1 cellular context compared by ENCODE assay signal in the genomic region with DNA sequence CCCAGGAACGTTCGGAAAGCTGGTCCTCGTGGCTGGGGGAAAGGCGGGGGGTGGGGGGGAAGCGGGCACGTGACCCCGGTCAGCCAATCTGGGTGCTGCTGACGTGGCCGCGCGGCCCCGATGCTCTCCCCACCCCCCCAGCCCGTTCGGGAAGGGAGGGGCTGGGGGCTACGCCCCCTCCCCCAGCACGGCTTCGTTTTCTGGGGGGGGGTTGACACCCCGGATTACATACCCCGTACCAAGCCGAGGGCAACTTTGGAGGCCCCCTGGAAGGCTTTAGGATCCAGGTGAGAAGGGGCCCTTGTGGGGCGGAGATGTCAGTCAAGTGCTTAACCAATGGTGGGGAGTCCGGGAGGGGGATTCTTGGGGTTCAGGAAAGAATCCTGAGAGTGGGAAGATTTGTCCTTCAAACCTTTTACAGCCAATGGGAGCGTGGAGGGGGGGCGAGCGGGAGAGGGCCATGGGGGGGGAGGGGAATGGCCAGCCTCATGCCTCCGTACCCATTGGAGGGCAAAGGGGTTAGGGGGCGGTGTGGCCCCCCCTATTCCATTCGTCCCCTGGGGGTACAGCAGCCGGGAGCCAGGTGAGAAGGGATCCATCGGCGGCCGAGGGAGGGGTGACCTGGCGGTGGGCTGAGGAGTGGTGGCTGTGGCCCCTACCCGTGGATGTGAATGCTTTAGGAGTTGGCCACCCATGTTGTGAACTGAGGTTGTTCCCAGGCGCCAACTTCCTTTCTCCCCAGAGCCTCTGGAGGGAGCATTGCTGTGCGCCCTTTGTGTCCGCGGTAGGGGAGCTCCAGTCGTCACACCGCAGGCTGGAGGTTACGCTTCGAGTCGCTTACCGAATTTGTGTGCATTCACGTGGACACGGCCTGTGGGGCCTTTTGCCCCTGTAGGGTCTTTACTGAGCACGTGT.
A peak's percentile ranks its signal among the peaks of the same experiment; 100 is the strongest.
TF ChIP-seq lines count a peak whose summit lies in the region.

No MANE protein-coding gene starts in this region.

TF ChIP-seq in HepG2, 621 proteins besides CTCF, POLR2A, EP300 and RAD21 (continued from another document and continues in another):
- no peak for TF ChIP-seq ZNF724P (CRISPR knock-in tag; IDR thresholded peaks at IDR 0.05; ENCODE audit: borderline replicate concordance)
- TF ChIP-seq, protein P1, sequence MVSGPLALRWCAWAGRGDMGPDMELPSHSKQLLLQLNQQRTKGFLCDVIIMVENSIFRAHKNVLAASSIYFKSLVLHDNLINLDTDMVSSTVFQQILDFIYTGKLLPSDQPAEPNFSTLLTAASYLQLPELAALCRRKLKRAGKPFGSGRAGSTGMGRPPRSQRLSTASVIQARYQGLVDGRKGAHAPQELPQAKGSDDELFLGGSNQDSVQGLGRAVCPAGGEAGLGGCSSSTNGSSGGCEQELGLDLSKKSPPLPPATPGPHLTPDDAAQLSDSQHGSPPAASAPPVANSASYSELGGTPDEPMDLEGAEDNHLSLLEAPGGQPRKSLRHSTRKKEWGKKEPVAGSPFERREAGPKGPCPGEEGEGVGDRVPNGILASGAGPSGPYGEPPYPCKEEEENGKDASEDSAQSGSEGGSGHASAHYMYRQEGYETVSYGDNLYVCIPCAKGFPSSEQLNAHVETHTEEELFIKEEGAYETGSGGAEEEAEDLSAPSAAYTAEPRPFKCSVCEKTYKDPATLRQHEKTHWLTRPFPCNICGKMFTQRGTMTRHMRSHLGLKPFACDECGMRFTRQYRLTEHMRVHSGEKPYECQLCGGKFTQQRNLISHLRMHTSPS (CRISPR knock-in tag; IDR thresholded peaks at IDR 0.05; ENCODE audit: low read depth) = peak; percentile 31; the same call in 1 of the 2 replicates
- TF ChIP-seq ZNF788 (CRISPR knock-in tag; IDR thresholded peaks at IDR 0.05; ENCODE audit: borderline replicate concordance) = no peak
- TF ChIP-seq TBX2 (CRISPR knock-in tag; IDR thresholded peaks at IDR 0.05; ENCODE audit: borderline replicate concordance) = 0 out of 2 replicates have a peak, but pooled peaks have one; percentile 9
- TF ChIP-seq KAT7 (CRISPR knock-in tag; IDR thresholded peaks at IDR 0.05; ENCODE audit: borderline replicate concordance) = no peak
- 0 out of 2 replicates have a peak, but pooled peaks have one; percentile 23 for TF ChIP-seq RARA (CRISPR knock-in tag; IDR thresholded peaks at IDR 0.05)
- TF ChIP-seq HDAC1 (CRISPR knock-in tag; IDR thresholded peaks at IDR 0.05) = no peak
- no peak for TF ChIP-seq MYNN (CRISPR knock-in tag; IDR thresholded peaks at IDR 0.05; ENCODE audit: low read depth)
- TF ChIP-seq ZNF629 (CRISPR knock-in tag; conservative IDR thresholded peaks at IDR 0.05) = no peak
- TF ChIP-seq, protein P2, sequence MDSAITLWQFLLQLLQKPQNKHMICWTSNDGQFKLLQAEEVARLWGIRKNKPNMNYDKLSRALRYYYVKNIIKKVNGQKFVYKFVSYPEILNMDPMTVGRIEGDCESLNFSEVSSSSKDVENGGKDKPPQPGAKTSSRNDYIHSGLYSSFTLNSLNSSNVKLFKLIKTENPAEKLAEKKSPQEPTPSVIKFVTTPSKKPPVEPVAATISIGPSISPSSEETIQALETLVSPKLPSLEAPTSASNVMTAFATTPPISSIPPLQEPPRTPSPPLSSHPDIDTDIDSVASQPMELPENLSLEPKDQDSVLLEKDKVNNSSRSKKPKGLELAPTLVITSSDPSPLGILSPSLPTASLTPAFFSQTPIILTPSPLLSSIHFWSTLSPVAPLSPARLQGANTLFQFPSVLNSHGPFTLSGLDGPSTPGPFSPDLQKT (CRISPR knock-in tag; IDR thresholded peaks at IDR 0.05; ENCODE audit: borderline replicate concordance) = no peak
- no peak for TF ChIP-seq MIER3 (CRISPR knock-in tag; IDR thresholded peaks at IDR 0.05; ENCODE audit: borderline replicate concordance)
- TF ChIP-seq ZNF556 (CRISPR knock-in tag; IDR thresholded peaks at IDR 0.05; ENCODE audit: borderline replicate concordance) = no peak
- TF ChIP-seq ZSCAN20 (CRISPR knock-in tag; IDR thresholded peaks at IDR 0.05; ENCODE audit: borderline replicate concordance) = no peak
- TF ChIP-seq RFX1 (IDR thresholded peaks at IDR 0.05) = no peak
- TF ChIP-seq, protein P3, sequence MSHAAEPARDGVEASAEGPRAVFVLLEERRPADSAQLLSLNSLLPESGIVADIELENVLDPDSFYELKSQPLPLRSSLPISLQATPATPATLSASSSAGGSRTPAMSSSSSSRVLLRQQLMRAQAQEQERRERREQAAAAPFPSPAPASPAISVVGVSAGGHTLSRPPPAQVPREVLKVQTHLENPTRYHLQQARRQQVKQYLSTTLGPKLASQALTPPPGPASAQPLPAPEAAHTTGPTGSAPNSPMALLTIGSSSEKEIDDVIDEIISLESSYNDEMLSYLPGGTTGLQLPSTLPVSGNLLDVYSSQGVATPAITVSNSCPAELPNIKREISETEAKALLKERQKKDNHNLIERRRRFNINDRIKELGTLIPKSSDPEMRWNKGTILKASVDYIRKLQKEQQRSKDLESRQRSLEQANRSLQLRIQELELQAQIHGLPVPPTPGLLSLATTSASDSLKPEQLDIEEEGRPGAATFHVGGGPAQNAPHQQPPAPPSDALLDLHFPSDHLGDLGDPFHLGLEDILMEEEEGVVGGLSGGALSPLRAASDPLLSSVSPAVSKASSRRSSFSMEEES (CRISPR knock-in tag; IDR thresholded peaks at IDR 0.05) = peak; percentile 48; the same call in 1 of the 2 replicates
- no peak; the same call in 1 of the 2 replicates for TF ChIP-seq GZF1 (CRISPR knock-in tag; IDR thresholded peaks at IDR 0.05)
- peak; percentile 86 for TF ChIP-seq MYC (CRISPR knock-in tag; IDR thresholded peaks at IDR 0.05; ENCODE audit: borderline replicate concordance)
- TF ChIP-seq XBP1 (CRISPR knock-in tag; IDR thresholded peaks at IDR 0.05) = peak; percentile 21; the same call in 1 of the 2 replicates
- TF ChIP-seq ZBTB21 (CRISPR knock-in tag; IDR thresholded peaks at IDR 0.05) = no peak
- TF ChIP-seq ZNF224 (CRISPR knock-in tag; IDR thresholded peaks at IDR 0.05) = no peak
- TF ChIP-seq, protein P4, sequence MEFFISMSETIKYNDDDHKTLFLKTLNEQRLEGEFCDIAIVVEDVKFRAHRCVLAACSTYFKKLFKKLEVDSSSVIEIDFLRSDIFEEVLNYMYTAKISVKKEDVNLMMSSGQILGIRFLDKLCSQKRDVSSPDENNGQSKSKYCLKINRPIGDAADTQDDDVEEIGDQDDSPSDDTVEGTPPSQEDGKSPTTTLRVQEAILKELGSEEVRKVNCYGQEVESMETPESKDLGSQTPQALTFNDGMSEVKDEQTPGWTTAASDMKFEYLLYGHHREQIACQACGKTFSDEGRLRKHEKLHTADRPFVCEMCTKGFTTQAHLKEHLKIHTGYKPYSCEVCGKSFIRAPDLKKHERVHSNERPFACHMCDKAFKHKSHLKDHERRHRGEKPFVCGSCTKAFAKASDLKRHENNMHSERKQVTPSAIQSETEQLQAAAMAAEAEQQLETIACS (CRISPR knock-in tag; IDR thresholded peaks at IDR 0.05) = no peak
- TF ChIP-seq GATA4 (IDR thresholded peaks at IDR 0.05; ENCODE audit: borderline replicate concordance, low read depth) = 0 out of 2 replicates have a peak, but pooled peaks have one; percentile 11
- peak; percentile 75 for TF ChIP-seq NFYC (CRISPR knock-in tag; IDR thresholded peaks at IDR 0.05)
- TF ChIP-seq ZFP36L1 (CRISPR knock-in tag; IDR thresholded peaks at IDR 0.05) = 0 out of 2 replicates have a peak, but pooled peaks have one; percentile 72
- TF ChIP-seq, protein P5, sequence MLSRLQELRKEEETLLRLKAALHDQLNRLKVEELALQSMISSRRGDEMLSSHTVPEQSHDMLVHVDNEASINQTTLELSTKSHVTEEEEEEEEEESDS (CRISPR knock-in tag; IDR thresholded peaks at IDR 0.05; ENCODE audit: borderline replicate concordance) = peak; percentile 71; the same call in 1 of the 2 replicates
- TF ChIP-seq REPIN1 (CRISPR knock-in tag; IDR thresholded peaks at IDR 0.05; ENCODE audit: borderline replicate concordance, low read depth) = peak; percentile 86; the same call in 1 of the 2 replicates
- no peak for TF ChIP-seq ARHGAP35 (CRISPR knock-in tag; IDR thresholded peaks at IDR 0.05; ENCODE audit: borderline replicate concordance)
- peak; percentile 19 for TF ChIP-seq ASH2L (IDR thresholded peaks at IDR 0.05; ENCODE audit: insufficient read length, low read depth, low read length)
- peak; percentile 68 for TF ChIP-seq IKZF4 (CRISPR knock-in tag; IDR thresholded peaks at IDR 0.05; ENCODE audit: borderline replicate concordance, low read depth, not compliant biosample characterization)
- TF ChIP-seq SMAD9 (CRISPR knock-in tag; IDR thresholded peaks at IDR 0.05) = no peak
- TF ChIP-seq MATR3 (CRISPR knock-in tag; IDR thresholded peaks at IDR 0.05) = no peak
- TF ChIP-seq, protein P6, sequence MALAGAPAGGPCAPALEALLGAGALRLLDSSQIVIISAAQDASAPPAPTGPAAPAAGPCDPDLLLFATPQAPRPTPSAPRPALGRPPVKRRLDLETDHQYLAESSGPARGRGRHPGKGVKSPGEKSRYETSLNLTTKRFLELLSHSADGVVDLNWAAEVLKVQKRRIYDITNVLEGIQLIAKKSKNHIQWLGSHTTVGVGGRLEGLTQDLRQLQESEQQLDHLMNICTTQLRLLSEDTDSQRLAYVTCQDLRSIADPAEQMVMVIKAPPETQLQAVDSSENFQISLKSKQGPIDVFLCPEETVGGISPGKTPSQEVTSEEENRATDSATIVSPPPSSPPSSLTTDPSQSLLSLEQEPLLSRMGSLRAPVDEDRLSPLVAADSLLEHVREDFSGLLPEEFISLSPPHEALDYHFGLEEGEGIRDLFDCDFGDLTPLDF (CRISPR knock-in tag; IDR thresholded peaks at IDR 0.05) = 0 out of 2 replicates have a peak, but pooled peaks have one; percentile 9
- no peak for TF ChIP-seq SNRNP70 (IDR thresholded peaks at IDR 0.05; ENCODE audit: low read depth, low read length)
- no peak for TF ChIP-seq TCF12 (IDR thresholded peaks at IDR 0.05)
- no peak for TF ChIP-seq TCF12 (CRISPR knock-in tag; IDR thresholded peaks at IDR 0.05)
- TF ChIP-seq CCDC6 (CRISPR knock-in tag; IDR thresholded peaks at IDR 0.05) = no peak; the same call in 1 of the 2 replicates
- TF ChIP-seq, protein P7, sequence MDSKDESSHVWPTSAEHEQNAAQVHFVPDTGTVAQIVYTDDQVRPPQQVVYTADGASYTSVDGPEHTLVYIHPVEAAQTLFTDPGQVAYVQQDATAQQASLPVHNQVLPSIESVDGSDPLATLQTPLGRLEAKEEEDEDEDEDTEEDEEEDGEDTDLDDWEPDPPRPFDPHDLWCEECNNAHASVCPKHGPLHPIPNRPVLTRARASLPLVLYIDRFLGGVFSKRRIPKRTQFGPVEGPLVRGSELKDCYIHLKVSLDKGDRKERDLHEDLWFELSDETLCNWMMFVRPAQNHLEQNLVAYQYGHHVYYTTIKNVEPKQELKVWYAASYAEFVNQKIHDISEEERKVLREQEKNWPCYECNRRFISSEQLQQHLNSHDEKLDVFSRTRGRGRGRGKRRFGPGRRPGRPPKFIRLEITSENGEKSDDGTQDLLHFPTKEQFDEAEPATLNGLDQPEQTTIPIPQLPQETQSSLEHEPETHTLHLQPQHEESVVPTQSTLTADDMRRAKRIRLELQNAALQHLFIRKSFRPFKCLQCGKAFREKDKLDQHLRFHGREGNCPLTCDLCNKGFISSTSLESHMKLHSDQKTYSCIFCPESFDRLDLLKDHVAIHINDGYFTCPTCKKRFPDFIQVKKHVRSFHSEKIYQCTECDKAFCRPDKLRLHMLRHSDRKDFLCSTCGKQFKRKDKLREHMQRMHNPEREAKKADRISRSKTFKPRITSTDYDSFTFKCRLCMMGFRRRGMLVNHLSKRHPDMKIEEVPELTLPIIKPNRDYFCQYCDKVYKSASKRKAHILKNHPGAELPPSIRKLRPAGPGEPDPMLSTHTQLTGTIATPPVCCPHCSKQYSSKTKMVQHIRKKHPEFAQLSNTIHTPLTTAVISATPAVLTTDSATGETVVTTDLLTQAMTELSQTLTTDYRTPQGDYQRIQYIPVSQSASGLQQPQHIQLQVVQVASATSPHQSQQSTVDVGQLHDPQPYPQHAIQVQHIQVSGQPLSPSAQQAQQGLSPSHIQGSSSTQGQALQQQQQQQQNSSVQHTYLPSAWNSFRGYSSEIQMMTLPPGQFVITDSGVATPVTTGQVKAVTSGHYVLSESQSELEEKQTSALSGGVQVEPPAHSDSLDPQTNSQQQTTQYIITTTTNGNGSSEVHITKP (CRISPR knock-in tag; IDR thresholded peaks at IDR 0.05; ENCODE audit: low read depth) = no peak
- no peak for TF ChIP-seq ZNF781 (CRISPR knock-in tag; IDR thresholded peaks at IDR 0.05; ENCODE audit: borderline replicate concordance, not compliant biosample characterization)
- TF ChIP-seq MZF1 (CRISPR knock-in tag; IDR thresholded peaks at IDR 0.05; ENCODE audit: borderline replicate concordance) = no peak
- TF ChIP-seq, protein P8, sequence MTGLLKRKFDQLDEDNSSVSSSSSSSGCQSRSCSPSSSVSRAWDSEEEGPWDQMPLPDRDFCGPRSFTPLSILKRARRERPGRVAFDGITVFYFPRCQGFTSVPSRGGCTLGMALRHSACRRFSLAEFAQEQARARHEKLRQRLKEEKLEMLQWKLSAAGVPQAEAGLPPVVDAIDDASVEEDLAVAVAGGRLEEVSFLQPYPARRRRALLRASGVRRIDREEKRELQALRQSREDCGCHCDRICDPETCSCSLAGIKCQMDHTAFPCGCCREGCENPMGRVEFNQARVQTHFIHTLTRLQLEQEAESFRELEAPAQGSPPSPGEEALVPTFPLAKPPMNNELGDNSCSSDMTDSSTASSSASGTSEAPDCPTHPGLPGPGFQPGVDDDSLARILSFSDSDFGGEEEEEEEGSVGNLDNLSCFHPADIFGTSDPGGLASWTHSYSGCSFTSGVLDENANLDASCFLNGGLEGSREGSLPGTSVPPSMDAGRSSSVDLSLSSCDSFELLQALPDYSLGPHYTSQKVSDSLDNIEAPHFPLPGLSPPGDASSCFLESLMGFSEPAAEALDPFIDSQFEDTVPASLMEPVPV (CRISPR knock-in tag; IDR thresholded peaks at IDR 0.05) = peak; percentile 68
- 0 out of 2 replicates have a peak, but pooled peaks have one; percentile 86 for TF ChIP-seq PCBP1 (IDR thresholded peaks at IDR 0.05; ENCODE audit: borderline replicate concordance, low read depth, low read length)
- peak; percentile 63 for TF ChIP-seq SNAI1 (CRISPR knock-in tag; IDR thresholded peaks at IDR 0.05; ENCODE audit: borderline replicate concordance)
- no peak; the same call in 1 of the 2 replicates for TF ChIP-seq ZBTB1 (CRISPR knock-in tag; IDR thresholded peaks at IDR 0.05; ENCODE audit: borderline replicate concordance)
- peak; percentile 61; the same call in 1 of the 2 replicates for TF ChIP-seq ZNF614 (CRISPR knock-in tag; IDR thresholded peaks at IDR 0.05; ENCODE audit: borderline replicate concordance)
- no peak; the same call in 1 of the 2 replicates for TF ChIP-seq ZNF772 (CRISPR knock-in tag; IDR thresholded peaks at IDR 0.05)
- TF ChIP-seq, protein P9, sequence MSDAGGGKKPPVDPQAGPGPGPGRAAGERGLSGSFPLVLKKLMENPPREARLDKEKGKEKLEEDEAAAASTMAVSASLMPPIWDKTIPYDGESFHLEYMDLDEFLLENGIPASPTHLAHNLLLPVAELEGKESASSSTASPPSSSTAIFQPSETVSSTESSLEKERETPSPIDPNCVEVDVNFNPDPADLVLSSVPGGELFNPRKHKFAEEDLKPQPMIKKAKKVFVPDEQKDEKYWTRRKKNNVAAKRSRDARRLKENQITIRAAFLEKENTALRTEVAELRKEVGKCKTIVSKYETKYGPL (CRISPR knock-in tag; IDR thresholded peaks at IDR 0.05) = no peak
- TF ChIP-seq, protein P10, sequence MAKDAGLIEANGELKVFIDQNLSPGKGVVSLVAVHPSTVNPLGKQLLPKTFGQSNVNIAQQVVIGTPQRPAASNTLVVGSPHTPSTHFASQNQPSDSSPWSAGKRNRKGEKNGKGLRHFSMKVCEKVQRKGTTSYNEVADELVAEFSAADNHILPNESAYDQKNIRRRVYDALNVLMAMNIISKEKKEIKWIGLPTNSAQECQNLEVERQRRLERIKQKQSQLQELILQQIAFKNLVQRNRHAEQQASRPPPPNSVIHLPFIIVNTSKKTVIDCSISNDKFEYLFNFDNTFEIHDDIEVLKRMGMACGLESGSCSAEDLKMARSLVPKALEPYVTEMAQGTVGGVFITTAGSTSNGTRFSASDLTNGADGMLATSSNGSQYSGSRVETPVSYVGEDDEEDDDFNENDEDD (CRISPR knock-in tag; IDR thresholded peaks at IDR 0.05; ENCODE audit: borderline replicate concordance) = peak; percentile 65; the same call in 1 of the 2 replicates
